Comparison of ENCODE assay signal across 1 cellular context in the genomic region with DNA sequence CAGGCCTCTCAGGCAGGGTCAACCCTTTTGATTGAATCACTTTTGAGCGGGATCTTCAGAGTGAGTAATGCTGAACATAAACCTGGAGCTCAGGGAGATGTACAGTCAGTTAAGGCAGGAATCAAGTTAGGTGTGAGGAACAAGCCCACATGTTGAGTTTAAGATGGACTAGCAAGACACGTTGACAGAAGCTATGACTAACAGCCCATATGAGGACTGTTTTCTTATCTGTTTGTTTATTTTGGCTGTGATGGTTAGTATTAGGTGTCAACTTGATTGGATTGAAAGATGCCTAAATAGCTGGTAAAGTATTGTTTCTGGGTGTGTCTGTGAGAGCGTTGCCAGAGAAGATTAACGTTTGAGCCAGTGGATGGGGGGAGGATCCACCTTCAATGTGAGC.
A peak's percentile ranks its signal among the peaks of the same experiment; 100 is the strongest.
TF ChIP-seq lines count a peak whose summit lies in the region.

No MANE protein-coding gene starts in this region.

TF ChIP-seq in HEK293, 187 proteins besides CTCF, POLR2A, EP300 and RAD21 (continued from another document and continues in another):
- TF ChIP-seq, protein P1, sequence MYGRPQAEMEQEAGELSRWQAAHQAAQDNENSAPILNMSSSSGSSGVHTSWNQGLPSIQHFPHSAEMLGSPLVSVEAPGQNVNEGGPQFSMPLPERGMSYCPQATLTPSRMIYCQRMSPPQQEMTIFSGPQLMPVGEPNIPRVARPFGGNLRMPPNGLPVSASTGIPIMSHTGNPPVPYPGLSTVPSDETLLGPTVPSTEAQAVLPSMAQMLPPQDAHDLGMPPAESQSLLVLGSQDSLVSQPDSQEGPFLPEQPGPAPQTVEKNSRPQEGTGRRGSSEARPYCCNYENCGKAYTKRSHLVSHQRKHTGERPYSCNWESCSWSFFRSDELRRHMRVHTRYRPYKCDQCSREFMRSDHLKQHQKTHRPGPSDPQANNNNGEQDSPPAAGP (tag by site-specific recombination; IDR thresholded peaks at IDR 0.05) = no peak
- TF ChIP-seq TCF7L2 (IDR thresholded peaks at IDR 0.05; ENCODE audit: borderline replicate concordance, low read depth, low read length) (no peak), ZBTB20 (tag by site-specific recombination; IDR thresholded peaks at IDR 0.05) (0 out of 2 replicates have a peak, but pooled peaks have one; percentile 5), ZIC2 (tag by site-specific recombination; IDR thresholded peaks at IDR 0.05) (no peak), ZFP3 (tag by site-specific recombination; IDR thresholded peaks at IDR 0.05; ENCODE audit: low read depth) (no peak), ZNF654 (tag by site-specific recombination; IDR thresholded peaks at IDR 0.05; ENCODE audit: low read depth) (no peak), ZNF621 (tag by site-specific recombination; IDR thresholded peaks at IDR 0.05) (no peak), ZNF202 (tag by site-specific recombination; IDR thresholded peaks at IDR 0.05; ENCODE audit: borderline replicate concordance) (no peak), GLI4 (tag by site-specific recombination; IDR thresholded peaks at IDR 0.05) (no peak), ZNF184 (tag by site-specific recombination; IDR thresholded peaks at IDR 0.05) (no peak), ZNF223 (tag by site-specific recombination; IDR thresholded peaks at IDR 0.05) (no peak), ZNF16 (tag by site-specific recombination; IDR thresholded peaks at IDR 0.05; ENCODE audit: low read depth) (no peak), SP7 (tag by site-specific recombination; IDR thresholded peaks at IDR 0.05) (no peak), RBAK (tag by site-specific recombination; IDR thresholded peaks at IDR 0.05) (peak; percentile 47; the same call in 1 of the 2 replicates), ZNF660 (tag by site-specific recombination; IDR thresholded peaks at IDR 0.05) (no peak), ZSCAN30 (tag by site-specific recombination; IDR thresholded peaks at IDR 0.05) (no peak), ZNF596 (tag by site-specific recombination; IDR thresholded peaks at IDR 0.05) (no peak), SALL2 (tag by site-specific recombination; IDR thresholded peaks at IDR 0.05; ENCODE audit: borderline replicate concordance) (no peak), ZNF366 (tag by site-specific recombination; conservative IDR thresholded peaks at IDR 0.05) (0 out of 2 replicates have a peak, but pooled peaks have one; percentile 23), ZXDB (tag by site-specific recombination; IDR thresholded peaks at IDR 0.05) (0 out of 2 replicates have a peak, but pooled peaks have one; percentile 38), ZNF341 (tag by site-specific recombination; IDR thresholded peaks at IDR 0.05; ENCODE audit: low read depth) (no peak), ZNF423 (tag by site-specific recombination; IDR thresholded peaks at IDR 0.05) (no peak), ZNF350 (tag by site-specific recombination; IDR thresholded peaks at IDR 0.05) (no peak), ZNF140 (tag by site-specific recombination; IDR thresholded peaks at IDR 0.05) (no peak), ZNF138 (tag by site-specific recombination; IDR thresholded peaks at IDR 0.05; ENCODE audit: borderline replicate concordance) (no peak), ZNF2 (tag by site-specific recombination; IDR thresholded peaks at IDR 0.05) (no peak), ZNF19 (tag by site-specific recombination; IDR thresholded peaks at IDR 0.05; ENCODE audit: low read depth) (no peak)
- TF ChIP-seq, protein P2, sequence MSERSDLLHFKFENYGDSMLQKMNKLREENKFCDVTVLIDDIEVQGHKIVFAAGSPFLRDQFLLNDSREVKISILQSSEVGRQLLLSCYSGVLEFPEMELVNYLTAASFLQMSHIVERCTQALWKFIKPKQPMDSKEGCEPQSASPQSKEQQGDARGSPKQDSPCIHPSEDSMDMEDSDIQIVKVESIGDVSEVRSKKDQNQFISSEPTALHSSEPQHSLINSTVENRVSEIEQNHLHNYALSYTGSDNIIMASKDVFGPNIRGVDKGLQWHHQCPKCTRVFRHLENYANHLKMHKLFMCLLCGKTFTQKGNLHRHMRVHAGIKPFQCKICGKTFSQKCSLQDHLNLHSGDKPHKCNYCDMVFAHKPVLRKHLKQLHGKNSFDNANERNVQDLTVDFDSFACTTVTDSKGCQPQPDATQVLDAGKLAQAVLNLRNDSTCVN (tag by site-specific recombination; optimal IDR thresholded peaks at IDR 0.05) = no peak
- TF ChIP-seq, protein P3, sequence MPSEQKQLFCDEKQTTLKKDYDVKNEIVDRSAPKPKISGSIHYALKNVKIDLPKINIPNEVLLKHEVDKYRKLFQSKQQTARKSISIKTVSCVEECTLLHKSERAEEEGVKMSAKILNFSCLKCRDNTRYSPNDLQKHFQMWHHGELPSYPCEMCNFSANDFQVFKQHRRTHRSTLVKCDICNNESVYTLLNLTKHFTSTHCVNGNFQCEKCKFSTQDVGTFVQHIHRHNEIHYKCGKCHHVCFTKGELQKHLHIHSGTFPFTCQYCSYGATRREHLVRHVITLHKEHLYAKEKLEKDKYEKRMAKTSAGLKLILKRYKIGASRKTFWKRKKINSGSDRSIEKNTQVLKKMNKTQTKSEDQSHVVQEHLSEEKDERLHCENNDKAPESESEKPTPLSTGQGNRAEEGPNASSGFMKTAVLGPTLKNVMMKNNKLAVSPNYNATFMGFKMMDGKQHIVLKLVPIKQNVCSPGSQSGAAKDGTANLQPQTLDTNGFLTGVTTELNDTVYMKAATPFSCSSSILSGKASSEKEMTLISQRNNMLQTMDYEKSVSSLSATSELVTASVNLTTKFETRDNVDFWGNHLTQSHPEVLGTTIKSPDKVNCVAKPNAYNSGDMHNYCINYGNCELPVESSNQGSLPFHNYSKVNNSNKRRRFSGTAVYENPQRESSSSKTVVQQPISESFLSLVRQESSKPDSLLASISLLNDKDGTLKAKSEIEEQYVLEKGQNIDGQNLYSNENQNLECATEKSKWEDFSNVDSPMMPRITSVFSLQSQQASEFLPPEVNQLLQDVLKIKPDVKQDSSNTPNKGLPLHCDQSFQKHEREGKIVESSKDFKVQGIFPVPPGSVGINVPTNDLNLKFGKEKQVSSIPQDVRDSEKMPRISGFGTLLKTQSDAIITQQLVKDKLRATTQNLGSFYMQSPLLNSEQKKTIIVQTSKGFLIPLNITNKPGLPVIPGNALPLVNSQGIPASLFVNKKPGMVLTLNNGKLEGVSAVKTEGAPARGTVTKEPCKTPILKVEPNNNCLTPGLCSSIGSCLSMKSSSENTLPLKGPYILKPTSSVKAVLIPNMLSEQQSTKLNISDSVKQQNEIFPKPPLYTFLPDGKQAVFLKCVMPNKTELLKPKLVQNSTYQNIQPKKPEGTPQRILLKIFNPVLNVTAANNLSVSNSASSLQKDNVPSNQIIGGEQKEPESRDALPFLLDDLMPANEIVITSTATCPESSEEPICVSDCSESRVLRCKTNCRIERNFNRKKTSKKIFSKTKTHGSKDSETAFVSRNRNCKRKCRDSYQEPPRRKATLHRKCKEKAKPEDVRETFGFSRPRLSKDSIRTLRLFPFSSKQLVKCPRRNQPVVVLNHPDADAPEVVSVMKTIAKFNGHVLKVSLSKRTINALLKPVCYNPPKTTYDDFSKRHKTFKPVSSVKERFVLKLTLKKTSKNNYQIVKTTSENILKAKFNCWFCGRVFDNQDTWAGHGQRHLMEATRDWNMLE (tag by site-specific recombination; conservative IDR thresholded peaks at IDR 0.05; ENCODE audit: low read depth) = no peak
- TF ChIP-seq, protein P4, sequence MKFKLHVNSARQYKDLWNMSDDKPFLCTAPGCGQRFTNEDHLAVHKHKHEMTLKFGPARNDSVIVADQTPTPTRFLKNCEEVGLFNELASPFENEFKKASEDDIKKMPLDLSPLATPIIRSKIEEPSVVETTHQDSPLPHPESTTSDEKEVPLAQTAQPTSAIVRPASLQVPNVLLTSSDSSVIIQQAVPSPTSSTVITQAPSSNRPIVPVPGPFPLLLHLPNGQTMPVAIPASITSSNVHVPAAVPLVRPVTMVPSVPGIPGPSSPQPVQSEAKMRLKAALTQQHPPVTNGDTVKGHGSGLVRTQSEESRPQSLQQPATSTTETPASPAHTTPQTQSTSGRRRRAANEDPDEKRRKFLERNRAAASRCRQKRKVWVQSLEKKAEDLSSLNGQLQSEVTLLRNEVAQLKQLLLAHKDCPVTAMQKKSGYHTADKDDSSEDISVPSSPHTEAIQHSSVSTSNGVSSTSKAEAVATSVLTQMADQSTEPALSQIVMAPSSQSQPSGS (tag by site-specific recombination; IDR thresholded peaks at IDR 0.05; ENCODE audit: low read depth) = no peak
- TF ChIP-seq, protein P5, sequence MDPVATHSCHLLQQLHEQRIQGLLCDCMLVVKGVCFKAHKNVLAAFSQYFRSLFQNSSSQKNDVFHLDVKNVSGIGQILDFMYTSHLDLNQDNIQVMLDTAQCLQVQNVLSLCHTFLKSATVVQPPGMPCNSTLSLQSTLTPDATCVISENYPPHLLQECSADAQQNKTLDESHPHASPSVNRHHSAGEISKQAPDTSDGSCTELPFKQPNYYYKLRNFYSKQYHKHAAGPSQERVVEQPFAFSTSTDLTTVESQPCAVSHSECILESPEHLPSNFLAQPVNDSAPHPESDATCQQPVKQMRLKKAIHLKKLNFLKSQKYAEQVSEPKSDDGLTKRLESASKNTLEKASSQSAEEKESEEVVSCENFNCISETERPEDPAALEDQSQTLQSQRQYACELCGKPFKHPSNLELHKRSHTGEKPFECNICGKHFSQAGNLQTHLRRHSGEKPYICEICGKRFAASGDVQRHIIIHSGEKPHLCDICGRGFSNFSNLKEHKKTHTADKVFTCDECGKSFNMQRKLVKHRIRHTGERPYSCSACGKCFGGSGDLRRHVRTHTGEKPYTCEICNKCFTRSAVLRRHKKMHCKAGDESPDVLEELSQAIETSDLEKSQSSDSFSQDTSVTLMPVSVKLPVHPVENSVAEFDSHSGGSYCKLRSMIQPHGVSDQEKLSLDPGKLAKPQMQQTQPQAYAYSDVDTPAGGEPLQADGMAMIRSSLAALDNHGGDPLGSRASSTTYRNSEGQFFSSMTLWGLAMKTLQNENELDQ (tag by site-specific recombination; IDR thresholded peaks at IDR 0.05; ENCODE audit: low read depth) = no peak
- TF ChIP-seq, protein P6, sequence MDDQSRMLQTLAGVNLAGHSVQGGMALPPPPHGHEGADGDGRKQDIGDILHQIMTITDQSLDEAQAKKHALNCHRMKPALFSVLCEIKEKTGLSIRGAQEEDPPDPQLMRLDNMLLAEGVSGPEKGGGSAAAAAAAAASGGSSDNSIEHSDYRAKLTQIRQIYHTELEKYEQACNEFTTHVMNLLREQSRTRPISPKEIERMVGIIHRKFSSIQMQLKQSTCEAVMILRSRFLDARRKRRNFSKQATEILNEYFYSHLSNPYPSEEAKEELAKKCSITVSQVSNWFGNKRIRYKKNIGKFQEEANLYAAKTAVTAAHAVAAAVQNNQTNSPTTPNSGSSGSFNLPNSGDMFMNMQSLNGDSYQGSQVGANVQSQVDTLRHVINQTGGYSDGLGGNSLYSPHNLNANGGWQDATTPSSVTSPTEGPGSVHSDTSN (CRISPR knock-in tag; IDR thresholded peaks at IDR 0.05) = no peak
- TF ChIP-seq, protein P7, sequence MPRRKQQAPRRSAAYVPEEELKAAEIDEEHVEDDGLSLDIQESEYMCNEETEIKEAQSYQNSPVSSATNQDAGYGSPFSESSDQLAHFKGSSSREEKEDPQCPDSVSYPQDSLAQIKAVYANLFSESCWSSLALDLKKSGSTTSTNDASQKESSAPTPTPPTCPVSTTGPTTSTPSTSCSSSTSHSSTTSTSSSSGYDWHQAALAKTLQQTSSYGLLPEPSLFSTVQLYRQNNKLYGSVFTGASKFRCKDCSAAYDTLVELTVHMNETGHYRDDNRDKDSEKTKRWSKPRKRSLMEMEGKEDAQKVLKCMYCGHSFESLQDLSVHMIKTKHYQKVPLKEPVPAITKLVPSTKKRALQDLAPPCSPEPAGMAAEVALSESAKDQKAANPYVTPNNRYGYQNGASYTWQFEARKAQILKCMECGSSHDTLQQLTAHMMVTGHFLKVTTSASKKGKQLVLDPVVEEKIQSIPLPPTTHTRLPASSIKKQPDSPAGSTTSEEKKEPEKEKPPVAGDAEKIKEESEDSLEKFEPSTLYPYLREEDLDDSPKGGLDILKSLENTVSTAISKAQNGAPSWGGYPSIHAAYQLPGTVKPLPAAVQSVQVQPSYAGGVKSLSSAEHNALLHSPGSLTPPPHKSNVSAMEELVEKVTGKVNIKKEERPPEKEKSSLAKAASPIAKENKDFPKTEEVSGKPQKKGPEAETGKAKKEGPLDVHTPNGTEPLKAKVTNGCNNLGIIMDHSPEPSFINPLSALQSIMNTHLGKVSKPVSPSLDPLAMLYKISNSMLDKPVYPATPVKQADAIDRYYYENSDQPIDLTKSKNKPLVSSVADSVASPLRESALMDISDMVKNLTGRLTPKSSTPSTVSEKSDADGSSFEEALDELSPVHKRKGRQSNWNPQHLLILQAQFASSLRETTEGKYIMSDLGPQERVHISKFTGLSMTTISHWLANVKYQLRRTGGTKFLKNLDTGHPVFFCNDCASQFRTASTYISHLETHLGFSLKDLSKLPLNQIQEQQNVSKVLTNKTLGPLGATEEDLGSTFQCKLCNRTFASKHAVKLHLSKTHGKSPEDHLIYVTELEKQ (tag by site-specific recombination; IDR thresholded peaks at IDR 0.05; ENCODE audit: borderline replicate concordance) = no peak
- TF ChIP-seq, protein P8, sequence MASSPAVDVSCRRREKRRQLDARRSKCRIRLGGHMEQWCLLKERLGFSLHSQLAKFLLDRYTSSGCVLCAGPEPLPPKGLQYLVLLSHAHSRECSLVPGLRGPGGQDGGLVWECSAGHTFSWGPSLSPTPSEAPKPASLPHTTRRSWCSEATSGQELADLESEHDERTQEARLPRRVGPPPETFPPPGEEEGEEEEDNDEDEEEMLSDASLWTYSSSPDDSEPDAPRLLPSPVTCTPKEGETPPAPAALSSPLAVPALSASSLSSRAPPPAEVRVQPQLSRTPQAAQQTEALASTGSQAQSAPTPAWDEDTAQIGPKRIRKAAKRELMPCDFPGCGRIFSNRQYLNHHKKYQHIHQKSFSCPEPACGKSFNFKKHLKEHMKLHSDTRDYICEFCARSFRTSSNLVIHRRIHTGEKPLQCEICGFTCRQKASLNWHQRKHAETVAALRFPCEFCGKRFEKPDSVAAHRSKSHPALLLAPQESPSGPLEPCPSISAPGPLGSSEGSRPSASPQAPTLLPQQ (tag by site-specific recombination; IDR thresholded peaks at IDR 0.05) = no peak
